In the genomic region with DNA sequence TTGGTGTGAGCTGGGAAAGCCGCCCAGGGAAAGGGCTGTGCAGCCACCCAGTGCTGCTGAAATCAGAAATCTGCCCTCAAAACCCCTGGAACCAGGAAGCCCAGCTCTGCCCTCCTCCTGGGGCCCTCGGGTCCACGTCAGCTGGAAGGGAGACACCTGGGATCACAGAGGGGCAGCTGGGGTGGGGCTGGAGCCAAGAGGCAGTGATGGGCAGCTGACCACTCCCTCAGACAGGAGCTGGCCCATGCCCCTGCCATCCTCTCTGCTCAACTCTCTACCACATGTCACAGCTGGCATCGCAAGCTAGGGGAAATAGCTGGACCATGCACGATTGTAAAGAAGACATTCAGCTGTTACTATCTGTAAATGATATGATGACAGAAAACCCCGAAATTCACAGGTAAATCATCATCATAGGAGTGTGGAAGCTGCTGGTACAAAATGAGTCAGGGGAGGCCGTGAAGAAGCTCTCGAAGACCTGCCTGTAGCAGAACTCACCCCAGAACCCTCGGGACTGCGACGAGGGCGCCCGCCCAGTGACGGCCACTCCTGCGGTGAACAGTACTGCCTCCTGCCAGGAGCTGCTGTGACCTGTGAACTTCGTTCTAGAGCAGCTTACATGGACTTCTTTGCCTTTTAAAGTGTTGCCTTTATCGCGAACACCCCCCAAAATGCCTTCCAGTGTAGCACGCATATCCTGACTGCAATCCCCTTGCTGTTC, we compare ENCODE assay signal across 2 cellular contexts.
A peak's percentile ranks its signal among the peaks of the same experiment; 100 is the strongest.
TF ChIP-seq lines count a peak whose summit lies in the region.

No MANE protein-coding gene starts in this region.

TF ChIP-seq in K562, 482 proteins besides CTCF, POLR2A, EP300 and RAD21:
- TF ChIP-seq SAFB (IDR thresholded peaks at IDR 0.05; ENCODE audit: borderline replicate concordance, low read depth, low read length) (no peak), POLR2G (IDR thresholded peaks at IDR 0.05; ENCODE audit: low read depth, low read length) (peak; percentile 39; the same call in 1 of the 2 replicates)

TF ChIP-seq in neural cell, 6 proteins besides CTCF, POLR2A, EP300 and RAD21:
- TF ChIP-seq MXI1 (conservative IDR thresholded peaks at IDR 0.05; ENCODE audit: poor library complexity, severe bottlenecking) (no peak), POLR2AphosphoS5 (IDR thresholded peaks at IDR 0.05) (peak; percentile 18)
- TF ChIP-seq, protein P1, sequence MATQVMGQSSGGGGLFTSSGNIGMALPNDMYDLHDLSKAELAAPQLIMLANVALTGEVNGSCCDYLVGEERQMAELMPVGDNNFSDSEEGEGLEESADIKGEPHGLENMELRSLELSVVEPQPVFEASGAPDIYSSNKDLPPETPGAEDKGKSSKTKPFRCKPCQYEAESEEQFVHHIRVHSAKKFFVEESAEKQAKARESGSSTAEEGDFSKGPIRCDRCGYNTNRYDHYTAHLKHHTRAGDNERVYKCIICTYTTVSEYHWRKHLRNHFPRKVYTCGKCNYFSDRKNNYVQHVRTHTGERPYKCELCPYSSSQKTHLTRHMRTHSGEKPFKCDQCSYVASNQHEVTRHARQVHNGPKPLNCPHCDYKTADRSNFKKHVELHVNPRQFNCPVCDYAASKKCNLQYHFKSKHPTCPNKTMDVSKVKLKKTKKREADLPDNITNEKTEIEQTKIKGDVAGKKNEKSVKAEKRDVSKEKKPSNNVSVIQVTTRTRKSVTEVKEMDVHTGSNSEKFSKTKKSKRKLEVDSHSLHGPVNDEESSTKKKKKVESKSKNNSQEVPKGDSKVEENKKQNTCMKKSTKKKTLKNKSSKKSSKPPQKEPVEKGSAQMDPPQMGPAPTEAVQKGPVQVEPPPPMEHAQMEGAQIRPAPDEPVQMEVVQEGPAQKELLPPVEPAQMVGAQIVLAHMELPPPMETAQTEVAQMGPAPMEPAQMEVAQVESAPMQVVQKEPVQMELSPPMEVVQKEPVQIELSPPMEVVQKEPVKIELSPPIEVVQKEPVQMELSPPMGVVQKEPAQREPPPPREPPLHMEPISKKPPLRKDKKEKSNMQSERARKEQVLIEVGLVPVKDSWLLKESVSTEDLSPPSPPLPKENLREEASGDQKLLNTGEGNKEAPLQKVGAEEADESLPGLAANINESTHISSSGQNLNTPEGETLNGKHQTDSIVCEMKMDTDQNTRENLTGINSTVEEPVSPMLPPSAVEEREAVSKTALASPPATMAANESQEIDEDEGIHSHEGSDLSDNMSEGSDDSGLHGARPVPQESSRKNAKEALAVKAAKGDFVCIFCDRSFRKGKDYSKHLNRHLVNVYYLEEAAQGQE (IDR thresholded peaks at IDR 0.05; ENCODE audit: borderline replicate concordance) = no peak
